ENCODE assay signal across 8 cellular contexts in genomic region chr13:113837554-113838355, GRCh38. TPM values are rescaled to one million over a fixed set of nuclear protein-coding genes. Genes with fewer than 3 reads are reported as not detected.
DNase-seq lines count a peak whose midpoint lies in the region; ATAC-seq and TF ChIP-seq lines count a peak whose summit lies in the region.

No MANE protein-coding gene starts in this region.

- H3K27me3 ChIP-seq in heart right ventricle: no peaks in the 10 kb centered on the region

- peaks cover 0 to 54% (median 13%) of the 10 kb centered on the region in 9 donors for H3K36me3 ChIP-seq in heart right ventricle

- peak overlapping the region; percentile 64 to 97 (median 88) for H3K27ac ChIP-seq in heart right ventricle

- no peaks in the 10 kb centered on the region for H3K9me3 ChIP-seq in heart right ventricle

- no peak for TF ChIP-seq CTCF in heart right ventricle (IDR thresholded peaks at IDR 0.05)

- peaks cover 31 to 55% (median 51%) of the 10 kb centered on the region in 9 donors for H3K4me1 ChIP-seq in heart right ventricle

- peak overlapping the region in 5 of 10 donors; percentile 4 to 39 (median 25) for H3K4me3 ChIP-seq in heart right ventricle

- DNase-seq in COLO668 (lab: John Stamatoyannopoulos, UW; ENCODE audit: unreplicated experiment) (peak; percentile 87), amygdala (lab: John Stamatoyannopoulos, UW) (peak in 49 of 56 donors; percentile 27 to 89 (median 65)), heart right ventricle (peak; percentile 93 to 94), pulmonary artery endothelial cell (ENCODE audit: low read depth, low spot score) (peak; percentile 74)
- no peak for DNase-seq in activated T-cell treated with anti-CD3 and anti-CD28 coated beads, Interleukin-2, amount 50 U/mL, for 1 hour

- TF ChIP-seq RAD21 in Ishikawa (IDR thresholded peaks at IDR 0.05; ENCODE audit: low read depth): no peak

- intact Hi-C loops in heart right ventricle (cut with DNase I): loop anchor here in 4 of 10 donors (1.0 to 2.0 kb wide), 3 partner anchors 16 to 45 kb away; no protein-coding TSS in a partner anchor

- TF ChIP-seq EP300 in Ishikawa (IDR thresholded peaks at IDR 0.05; ENCODE audit: borderline replicate concordance): peak; percentile 66

- peak; percentile 93 to 97 (median 96) for ATAC-seq in heart right ventricle
- no peak for ATAC-seq in GM18519 (IDR thresholded peaks at IDR 0.05; ENCODE audit: low FRiP score, unreplicated experiment)
- ATAC-seq in GM19452 (IDR thresholded peaks at IDR 0.05; ENCODE audit: unreplicated experiment): no peak

- 9 to 16% methylated on average over 16 of the region's 16 CpGs for WGBS in heart right ventricle, 2 donors

TF ChIP-seq in Ishikawa, 13 proteins besides CTCF, POLR2A, EP300 and RAD21:
- TF ChIP-seq EGR1 (IDR thresholded peaks at IDR 0.05) (no peak), CREB1 (IDR thresholded peaks at IDR 0.05; ENCODE audit: low read depth) (no peak), TCF12 (IDR thresholded peaks at IDR 0.05; ENCODE audit: low read depth) (peak; percentile 70), FOXM1 (IDR thresholded peaks at IDR 0.05; ENCODE audit: borderline replicate concordance, low read depth) (no peak), NFIC (IDR thresholded peaks at IDR 0.05) (peak; percentile 69), MAX (IDR thresholded peaks at IDR 0.05) (peak; percentile 76), REST (IDR thresholded peaks at IDR 0.05; ENCODE audit: low read depth) (no peak), USF1 (IDR thresholded peaks at IDR 0.05) (no peak), TEAD4 (IDR thresholded peaks at IDR 0.05) (peak; percentile 53)

RNA-seq across cellular contexts. Expression of gene GAS6, which starts 26.1 kb away (rescaled TPM):
- 100 to 1,000 TPM; 146 to 223 (median 174) TPM for total RNA-seq in heart right ventricle
- polyA plus RNA-seq in heart right ventricle: 100 to 1,000 TPM; 113 to 280 TPM
- 92.5 and 127 TPM in 2 replicates for total RNA-seq in pulmonary artery endothelial cell

Comparison
In these comparisons a context has a peak if more than half of its experiments do, and no peak if none do; other contexts are left out.
1. ATAC-seq: peak in heart right ventricle (8 of 8); none in GM18519 (single experiment) and GM19452 (single experiment).